19 cellular contexts compared by ENCODE assay signal in the genomic region with DNA sequence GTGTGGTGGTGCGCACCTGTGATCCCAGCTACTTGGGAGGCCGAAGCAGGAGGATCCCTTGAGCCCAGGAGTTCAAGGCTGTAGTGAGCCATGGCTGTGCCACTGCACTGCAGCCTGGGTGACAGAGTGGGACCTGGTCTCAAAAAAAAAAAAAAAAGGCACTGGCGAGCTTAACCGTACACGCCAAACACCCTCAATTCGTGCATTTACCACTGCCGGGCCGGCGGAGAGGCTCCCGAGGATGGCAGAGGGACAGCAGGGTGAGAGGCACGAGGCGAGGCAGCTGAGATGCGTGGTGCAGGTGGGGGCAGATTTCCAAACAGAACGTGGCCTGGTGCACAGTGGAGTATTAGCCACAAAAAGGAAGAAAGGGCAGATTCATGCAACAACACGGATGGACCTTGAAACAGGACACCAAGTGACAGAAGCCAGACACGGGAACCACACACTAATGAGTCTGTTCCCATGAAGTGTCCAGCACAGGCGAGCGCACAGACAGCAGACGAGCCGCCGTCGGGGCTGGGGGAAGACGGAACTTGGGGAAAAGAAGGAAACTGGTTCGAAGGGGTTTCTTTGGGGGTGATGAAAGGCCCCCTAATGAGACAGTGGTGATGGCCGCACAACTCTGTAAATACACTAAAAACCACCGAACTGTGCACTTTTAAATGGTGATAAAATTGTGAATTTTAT. TPM values are rescaled to one million over a fixed set of nuclear protein-coding genes. Genes with fewer than 3 reads are reported as not detected.
A peak's percentile ranks its signal among the peaks of the same experiment; 100 is the strongest.
DNase-seq lines count a peak whose midpoint lies in the region; ATAC-seq and TF ChIP-seq lines count a peak whose summit lies in the region.
"Had no signal": no experiment of that assay in that cellular context is flagged by ENCODE, and none has a peak within 500 bp of the region (broad histone marks: within the 10 kb centered on the region; RNA-seq: fewer than 3 reads in every experiment).

No MANE protein-coding gene starts in this region.

- 86 to 90% (median 88%) methylated on average over 24 to 26 of the region's 26 CpGs for WGBS in psoas muscle, 3 donors

- ATAC-seq in Right ventricle myocardium inferior (no peak), lower lobe of right lung (no peak), psoas muscle (peak in 2 of 4 donors; percentile 22 to 27)
- ATAC-seq: CD8-positive, alpha-beta T cell; WTC11 had no signal

- DNase-seq in cardiac septum (ENCODE audit: low spot score) (peak; percentile 68), Right ventricle myocardium inferior (ENCODE audit: missing footprints) (no peak), lower lobe of right lung (peak; percentile 24), psoas muscle (peak in 1 of 2 donors; percentile 29), NCI-H1417 (lab: John Stamatoyannopoulos, UW) (no peak), germinal center (ENCODE audit: low spot score) (no peak), NCI-H2196 (lab: John Stamatoyannopoulos, UW; ENCODE audit: unreplicated experiment) (no peak)
- no peak for DNase-seq in stimulated activated naive CD4-positive, alpha-beta T cell treated with Interleukin-2 at 50 U/mL for 16 hours (lab: John Stamatoyannopoulos, UW)
- DNase-seq: foreskin fibroblast; HFFc6; left cardiac atrium; NCI-H526 treated with DMSO at 0.1 percent for 48 hours; SHP77 treated with DMSO at 0.1 percent for 48 hours; stimulated activated CD8-positive, alpha-beta memory T cell treated with anti-CD3 and anti-CD28 coated beads, Interleukin-4, amount 100 ng/mL, for 48 hours had no signal

- H3K36me3 ChIP-seq in lower lobe of right lung: peaks cover 32% of the 10 kb centered on the region
- peaks cover 0 to 10% of the 10 kb centered on the region in 2 donors for H3K36me3 ChIP-seq in psoas muscle (ENCODE audit: insufficient read depth in 1 of 2, low read depth in 1 of 2)

- H3K9me3 ChIP-seq in lower lobe of right lung (peaks cover 2% of the 10 kb centered on the region), psoas muscle (no peaks in the 10 kb centered on the region)

- intact Hi-C loops in cardiac septum (cut with DNase I) (no loop called here), Right ventricle myocardium inferior (cut with DNase I) (no loop called here), lower lobe of right lung (cut with DNase I) (no loop called here), psoas muscle (cut with DNase I) (loop anchor here in 1 of 2 donors (10.0 kb wide), 1 partner anchor 249 kb away; a partner anchor contains a TSS)

- H3K27ac ChIP-seq in lower lobe of right lung (no peak overlapping the region), psoas muscle (peak overlapping the region; percentile 86)
- H3K27ac ChIP-seq: ascending aorta had no signal

- H3K4me1 ChIP-seq in lower lobe of right lung (peaks cover 8% of the 10 kb centered on the region), psoas muscle (peaks cover 30% of the 10 kb centered on the region)
- H3K4me1 ChIP-seq: ascending aorta had no signal

- no peaks in the 10 kb centered on the region for H3K27me3 ChIP-seq in lower lobe of right lung (ENCODE audit: low read depth)
- no peaks in the 10 kb centered on the region for H3K27me3 ChIP-seq in psoas muscle (ENCODE audit: insufficient read depth in 3 of 3, low read length in 2 of 3)
- H3K27me3 ChIP-seq: ascending aorta had no signal

- no peak for TF ChIP-seq CTCF in lower lobe of right lung (IDR thresholded peaks at IDR 0.05)
- no peak for TF ChIP-seq CTCF in psoas muscle (IDR thresholded peaks at IDR 0.05)

- no peak overlapping the region for H3K4me3 ChIP-seq in lower lobe of right lung
- H3K4me3 ChIP-seq in psoas muscle: no peak overlapping the region
- H3K4me3 ChIP-seq: ascending aorta, smooth muscle cell had no signal

RNA-seq across cellular contexts. Expression of a gene that starts 27.4 kb away (rescaled TPM):
- total RNA-seq in cardiac septum (23.5 TPM), Right ventricle myocardium inferior (29.3 TPM), lower lobe of right lung (54.2 TPM), psoas muscle (100 to 1,000 TPM in 2 of 4 donors, 10 to 100 TPM in 2; 36.4 to 160 (median 72.7) TPM)
- polyA plus RNA-seq in psoas muscle: 10 to 100 TPM; 53.4 to 79.3 (median 67.7) TPM

RNA-seq across cellular contexts. Expression of a gene that starts 40.4 kb away (rescaled TPM):
- 7.9 TPM for total RNA-seq in cardiac septum
- 12.5 TPM for total RNA-seq in Right ventricle myocardium inferior
- 46.6 TPM for total RNA-seq in lower lobe of right lung
- 1 to 10 TPM; 2.5 to 9.3 (median 8.4) TPM for total RNA-seq in psoas muscle
- polyA plus RNA-seq in psoas muscle: 10 to 100 TPM in 2 of 3 donors, 1 to 10 TPM in 1; 5.0 to 11.9 (median 10.2) TPM
- total RNA-seq: LHCN-M2 had no signal

Comparison
In these comparisons a context has a peak if more than half of its experiments do, and no peak if none do; other contexts are left out.
1. DNase-seq: peak in cardiac septum (single experiment) and lower lobe of right lung (single experiment); none in Right ventricle myocardium inferior (single experiment), NCI-H1417 (0 of 3), stimulated activated naive CD4-positive, alpha-beta T cell treated with Interleukin-2 at 50 U/mL for 16 hours (single experiment), germinal center (single experiment) and NCI-H2196 (single experiment).